Comparison of ENCODE assay signal across 8 cellular contexts in the genomic region with DNA sequence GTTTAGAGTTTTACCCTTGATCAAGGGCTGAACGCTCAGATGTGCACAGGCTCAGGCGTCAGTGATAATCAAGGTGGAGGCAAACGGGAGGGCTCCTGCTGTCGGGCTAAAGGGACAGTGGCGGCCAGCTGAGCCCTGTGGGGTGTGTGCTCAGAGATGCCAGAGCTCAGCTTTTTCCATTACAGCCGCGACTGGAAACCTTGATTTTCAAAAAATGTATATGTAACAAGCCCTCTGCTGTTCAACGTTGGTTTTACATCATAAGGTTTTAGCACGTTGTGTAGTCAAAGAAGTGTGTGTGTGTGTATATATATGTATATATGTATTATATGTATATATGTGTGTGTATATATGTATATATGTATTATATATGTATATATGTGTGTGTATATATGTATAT.
DNase-seq lines count a peak whose midpoint lies in the region; ATAC-seq, FAIRE-seq and TF ChIP-seq lines count a peak whose summit lies in the region.
"Not testable (repeated sequence)": the region's sequence is repeated elsewhere in the genome, so short reads cannot be mapped to it uniquely, and the experiment has no call there.

No MANE protein-coding gene starts in this region.

- SMC1A ChIA-PET in GM12878 (lab: Charles Lee; ENCODE audit: uncharacterized antibody, unreplicated experiment), result not testable (repeated sequence)

- H3K4me1 ChIP-seq in CD8-positive, alpha-beta T cell (ENCODE audit: insufficient read depth, low read length); GM23338 (ENCODE audit: insufficient read depth); PC-3 (ENCODE audit: insufficient read depth, low read length); GM12878 (ENCODE audit: control insufficient read depth, insufficient read depth, low read length); endothelial cell of umbilical vein (ENCODE audit: control insufficient read depth, extremely low read depth, insufficient read depth, low read length): not testable (repeated sequence)

- H3K4me3 Mint-ChIP-seq in CD8-positive, alpha-beta T cell; GM23338; WTC11; memory B cell; stimulated activated naive CD8-positive, alpha-beta T cell treated with anti-CD3 and anti-CD28 coated beads, Interleukin-15, amount 100 ng/mL, for 72 hours: not testable (repeated sequence)

- not testable (repeated sequence) for H3K36me3 ChIP-seq in CD8-positive, alpha-beta T cell (ENCODE audit: insufficient read depth, low read length); GM23338 (ENCODE audit: insufficient read depth); PC-3 (ENCODE audit: low read depth, low read length); GM12878 (ENCODE audit: control insufficient read depth in 2 of 2, insufficient read depth in 2 of 2, low read length in 1 of 2); endothelial cell of umbilical vein (ENCODE audit: control insufficient read depth in 2 of 2, extremely low read depth in 1 of 2, insufficient read depth in 2 of 2, low read length in 2 of 2)

- not testable (repeated sequence) for H3K27me3 Mint-ChIP-seq in CD8-positive, alpha-beta T cell (ENCODE audit: low read depth); GM23338 (ENCODE audit: insufficient read depth, low read depth, poor library complexity); WTC11 (ENCODE audit: low read depth); memory B cell; stimulated activated naive CD8-positive, alpha-beta T cell treated with anti-CD3 and anti-CD28 coated beads, Interleukin-15, amount 100 ng/mL, for 72 hours

- H3K4me2 ChIP-seq in GM23338; PC-3 (ENCODE audit: low read length); GM12878 (ENCODE audit: control insufficient read depth, insufficient read depth); endothelial cell of umbilical vein (ENCODE audit: insufficient read depth, low read length): not testable (repeated sequence)

- no CpG with 5 or more reads among the region's 9 CpGs for WGBS in GM12878 (ENCODE audit: insufficient coverage, insufficient replicate concordance, low lambda C conversion rate, missing lambda C conversion rate)

- peak; percentile 44 for ATAC-seq in CD8-positive, alpha-beta T cell
- peak; percentile 32 for ATAC-seq in GM23338
- ATAC-seq in PC-3, result peak; percentile 43
- ATAC-seq in WTC11, result peak; percentile 11
- ATAC-seq in GM12878, result peak; percentile 42; the same call in 2 of the 3 replicates
- peak; percentile 22 for ATAC-seq in memory B cell (ENCODE audit: low read depth)
- peak; percentile 18 for ATAC-seq in stimulated activated naive CD8-positive, alpha-beta T cell treated with anti-CD3 and anti-CD28 coated beads, Interleukin-15, amount 100 ng/mL, for 72 hours

- TF ChIP-seq CTCF in CD8-positive, alpha-beta T cell (IDR thresholded peaks at IDR 0.05); GM23338 (conservative IDR thresholded peaks at IDR 0.05; ENCODE audit: low read depth in 2 of 2); PC-3 (conservative IDR thresholded peaks at IDR 0.05; ENCODE audit: low read depth, low read length); WTC11 (IDR thresholded peaks at IDR 0.05); GM12878 (IDR thresholded peaks at IDR 0.05 in 2 of 3, conservative IDR thresholded peaks at IDR 0.05 in 1 of 3; ENCODE audit: control insufficient read depth in 2 of 3, extremely low read depth in 1 of 3, insufficient read depth in 1 of 3, low read depth in 3 of 3, low read length in 3 of 3); endothelial cell of umbilical vein (IDR thresholded peaks at IDR 0.05; ENCODE audit: extremely low read depth in 1 of 2, insufficient read depth in 1 of 2, low read depth in 1 of 2, low read length in 2 of 2): not testable (repeated sequence)

- not testable (repeated sequence) for H3F3A ChIP-seq in GM23338 (replicated peaks; ENCODE audit: low read depth); PC-3 (ENCODE audit: low read length, unreplicated experiment)

- TF ChIP-seq RAD21 in GM12878 (IDR thresholded peaks at IDR 0.05; ENCODE audit: insufficient read depth, low read depth, low read length), result not testable (repeated sequence)

- not testable (repeated sequence) for H3K36me3 Mint-ChIP-seq in CD8-positive, alpha-beta T cell; GM23338 (ENCODE audit: low read depth); WTC11; memory B cell

- POLR2A ChIA-PET in CD8-positive, alpha-beta T cell (lab: Charles Lee); PC-3 (lab: Charles Lee; ENCODE audit: unreplicated experiment); WTC11 (lab: Charles Lee); GM12878 (lab: Charles Lee); endothelial cell of umbilical vein (lab: Charles Lee): not testable (repeated sequence)

- H3K4me3 ChIP-seq in CD8-positive, alpha-beta T cell (ENCODE audit: low read depth, low read length); GM23338; PC-3 (ENCODE audit: low read length); GM12878; endothelial cell of umbilical vein (replicated peaks in 1 of 3; ENCODE audit: insufficient read depth in 1 of 3, low read depth in 1 of 3, low read length in 3 of 3): not testable (repeated sequence)

- not testable (repeated sequence) for H3K9ac ChIP-seq in PC-3 (ENCODE audit: low read length); GM12878 (ENCODE audit: control insufficient read depth, insufficient read depth, low read length); endothelial cell of umbilical vein (replicated peaks; ENCODE audit: extremely low read depth, insufficient read depth, low read length)

- intact Hi-C loops in CD8-positive, alpha-beta T cell (cut with DNase I, micrococcal nuclease); PC-3 (cut with micrococcal nuclease); GM12878 (cut with micrococcal nuclease; ENCODE audit: unreplicated experiment); endothelial cell of umbilical vein (cut with micrococcal nuclease): not testable (repeated sequence)

- not testable (repeated sequence) for H3K27ac Mint-ChIP-seq in CD8-positive, alpha-beta T cell; GM23338; WTC11; memory B cell; stimulated activated naive CD8-positive, alpha-beta T cell treated with anti-CD3 and anti-CD28 coated beads, Interleukin-15, amount 100 ng/mL, for 72 hours

- CTCF ChIA-PET in CD8-positive, alpha-beta T cell (lab: Charles Lee); PC-3 (lab: Charles Lee); WTC11 (lab: Charles Lee); GM12878 (lab: Yijun Ruan, JAX); endothelial cell of umbilical vein (lab: Charles Lee): not testable (repeated sequence)

- not testable (repeated sequence) for H2AFZ ChIP-seq in GM23338; PC-3 (ENCODE audit: low read length); GM12878 (ENCODE audit: control insufficient read depth, low read depth, low read length); endothelial cell of umbilical vein (ENCODE audit: low read depth, low read length)

- not testable (repeated sequence) for H4K20me1 ChIP-seq in GM23338 (replicated peaks; ENCODE audit: insufficient read depth); PC-3 (ENCODE audit: low read length); GM12878 (ENCODE audit: control insufficient read depth, insufficient read depth); endothelial cell of umbilical vein (replicated peaks; ENCODE audit: control insufficient read depth, extremely low read depth, insufficient read depth, low read length)

- not testable (repeated sequence) for FAIRE-seq in GM12878 (lab: Jason Lieb, UNC)
- FAIRE-seq in endothelial cell of umbilical vein (lab: Jason Lieb, UNC), result peak; percentile 48

- H3K79me2 ChIP-seq in GM23338 (replicated peaks; ENCODE audit: insufficient read depth); PC-3 (ENCODE audit: low read length); GM12878 (ENCODE audit: control insufficient read depth, insufficient read depth, low read length); endothelial cell of umbilical vein (ENCODE audit: control insufficient read depth, insufficient read depth, low read length): not testable (repeated sequence)

- dilution Hi-C loops in endothelial cell of umbilical vein (cut with MboI; ENCODE audit: extremely low pct_ligation_motif_present, low sequenced_read_pairs), result not testable (repeated sequence)

- in situ Hi-C loops in GM12878 (cut with MboI), result not testable (repeated sequence)

- H3K27me3 ChIP-seq in CD8-positive, alpha-beta T cell (ENCODE audit: insufficient read depth, low read length); GM23338 (ENCODE audit: insufficient read depth); PC-3 (ENCODE audit: low read length); GM12878 (replicated peaks in 1 of 2; ENCODE audit: control insufficient read depth in 2 of 2, insufficient read depth in 2 of 2, low read length in 1 of 2); endothelial cell of umbilical vein (ENCODE audit: control insufficient read depth in 2 of 2, insufficient read depth in 2 of 2, low read length in 2 of 2): not testable (repeated sequence)

- not testable (repeated sequence) for H3K9me3 Mint-ChIP-seq in CD8-positive, alpha-beta T cell; GM23338; WTC11; memory B cell; stimulated activated naive CD8-positive, alpha-beta T cell treated with anti-CD3 and anti-CD28 coated beads, Interleukin-15, amount 100 ng/mL, for 72 hours

- not testable (repeated sequence) for BruUV-seq in PC-3 (replicated peaks; lab: Mats Ljungman, UMichigan); GM12878 (replicated peaks; lab: Mats Ljungman, UMichigan); endothelial cell of umbilical vein (replicated peaks; lab: Mats Ljungman, UMichigan)

- not testable (repeated sequence) for DNase-seq in CD8-positive, alpha-beta T cell; GM23338 (ENCODE audit: low spot score); PC-3; WTC11 (ENCODE audit: low spot score); GM12878 (ENCODE audit: low read depth, low spot score); endothelial cell of umbilical vein (ENCODE audit: low read depth, low spot score); memory B cell (ENCODE audit: low spot score in 2 of 2); stimulated activated naive CD8-positive, alpha-beta T cell treated with anti-CD3 and anti-CD28 coated beads, Interleukin-15, amount 100 ng/mL, for 72 hours

- H3K9me3 ChIP-seq in CD8-positive, alpha-beta T cell (ENCODE audit: low read length); PC-3 (ENCODE audit: low read length); GM12878 (replicated peaks; ENCODE audit: control insufficient read depth, insufficient read depth, low read length); endothelial cell of umbilical vein (replicated peaks; ENCODE audit: control insufficient read depth, insufficient read depth, low read length): not testable (repeated sequence)

- TF ChIP-seq EP300 in GM12878 (IDR thresholded peaks at IDR 0.05; ENCODE audit: borderline replicate concordance in 1 of 2, control insufficient read depth in 1 of 2, low read depth in 2 of 2, low read length in 2 of 2), result not testable (repeated sequence)

- H3K9me1 ChIP-seq in endothelial cell of umbilical vein (replicated peaks; ENCODE audit: control insufficient read depth, extremely low read depth, insufficient read depth, low read length), result not testable (repeated sequence)

- not testable (repeated sequence) for H3K4me1 Mint-ChIP-seq in CD8-positive, alpha-beta T cell (ENCODE audit: low read depth); GM23338; WTC11; memory B cell; stimulated activated naive CD8-positive, alpha-beta T cell treated with anti-CD3 and anti-CD28 coated beads, Interleukin-15, amount 100 ng/mL, for 72 hours

- RAD21 ChIA-PET in GM12878 (lab: Charles Lee; ENCODE audit: unreplicated experiment), result not testable (repeated sequence)

- H3K9me2 ChIP-seq in GM23338 (ENCODE audit: insufficient read depth); PC-3 (replicated peaks; ENCODE audit: low read length): not testable (repeated sequence)

- not testable (repeated sequence) for TF ChIP-seq POLR2A in GM12878 (IDR thresholded peaks at IDR 0.05; ENCODE audit: low read depth, low read length); endothelial cell of umbilical vein (IDR thresholded peaks at IDR 0.05; ENCODE audit: low read depth, low read length)

- H3K27ac ChIP-seq in CD8-positive, alpha-beta T cell (ENCODE audit: low read depth, low read length); GM23338 (ENCODE audit: low read depth); PC-3 (ENCODE audit: low read length); GM12878 (ENCODE audit: control insufficient read depth, insufficient read depth); endothelial cell of umbilical vein (ENCODE audit: insufficient read depth, low read depth, low read length): not testable (repeated sequence)
